23 cellular contexts compared by ENCODE assay signal in genomic region chr2:8528863-8529262, GRCh38.
"Had no signal": no experiment of that assay in that cellular context is flagged by ENCODE, and none has a peak within 500 bp of the region (broad histone marks: within the 10 kb centered on the region; RNA-seq: fewer than 3 reads in every experiment).

No MANE protein-coding gene starts in this region.

- H3K9me3 ChIP-seq: colonic mucosa, pancreas, suprapubic skin had no signal

- H3K27ac ChIP-seq: breast epithelium, colonic mucosa, dorsolateral prefrontal cortex, pancreas, suprapubic skin, tibial artery, upper lobe of right lung had no signal

- DNase-seq: activated CD4-positive, alpha-beta T cell treated with anti-CD3 and anti-CD28 coated beads for 4 hours; activated CD4-positive, alpha-beta T cell treated with anti-CD3 and anti-CD28 coated beads, Interleukin-2, amount 50 U/mL, for 4 hours; activated naive CD4-positive, alpha-beta T cell; activated T-cell treated with anti-CD3 and anti-CD28 coated beads for 4 hours; activated T-cell treated with anti-CD3 and anti-CD28 coated beads, Interleukin-2, amount 50 U/mL, for 72 hours; central memory CD4-positive, alpha-beta T cell; colonic mucosa; dorsolateral prefrontal cortex; effector memory CD4-positive, alpha-beta T cell; islet precursor cell; mammary epithelial cell; nucleus accumbens; stimulated activated CD4-positive, alpha-beta T cell treated with anti-CD3 and anti-CD28 coated beads, Interleukin-15, amount 100 ng/mL, for 24 hours; stimulated activated CD4-positive, alpha-beta T cell treated with anti-CD3 and anti-CD28 coated beads, Interleukin-2, amount 100 ng/mL, for 24 hours; stimulated activated naive CD4-positive, alpha-beta T cell; tibial artery; upper lobe of right lung had no signal

- H3K4me1 ChIP-seq: breast epithelium had no signal

- ATAC-seq: activated naive CD4-positive, alpha-beta T cell treated with anti-CD3 and anti-CD28 coated beads, Interleukin-2, amount 50 U/mL, for 72 hours; activated T-cell treated with anti-CD3 and anti-CD28 coated beads, Interleukin-2, amount 50 U/mL, for 72 hours; pancreas; right cardiac atrium; upper lobe of right lung had no signal

- H3K27me3 ChIP-seq: breast epithelium, colonic mucosa, pancreas, suprapubic skin, tibial artery, upper lobe of right lung had no signal

- H3K4me3 ChIP-seq: breast epithelium, colonic mucosa, dorsolateral prefrontal cortex, pancreas, suprapubic skin, tibial artery, upper lobe of right lung had no signal

- H3K4me3 Mint-ChIP-seq: activated T-cell treated with anti-CD3 and anti-CD28 coated beads, Interleukin-2, amount 50 U/mL, for 72 hours; T-helper 2 cell treated with Interferon-gamma antibody and Interleukin-4, amounts not matched to agents 5 μg/mL and 100 μg/mL, for 36 hours had no signal

- H3K36me3 ChIP-seq: breast epithelium, colonic mucosa, pancreas, suprapubic skin, upper lobe of right lung had no signal

- H3K27ac Mint-ChIP-seq: activated naive CD4-positive, alpha-beta T cell treated with anti-CD3 and anti-CD28 coated beads, Interleukin-2, amount 50 U/mL, for 72 hours; activated T-cell treated with anti-CD3 and anti-CD28 coated beads, Interleukin-2, amount 50 U/mL, for 72 hours; T-helper 2 cell treated with Interferon-gamma antibody and Interleukin-4, amounts not matched to agents 5 μg/mL and 100 μg/mL, for 36 hours had no signal
